Comparison of ENCODE assay signal across 22 cellular contexts in genomic region chr17:50262001-50262794, GRCh38. TPM values are rescaled to one million over a fixed set of nuclear protein-coding genes. Genes with fewer than 3 reads are reported as not detected.
DNase-seq lines count a peak whose midpoint lies in the region; ATAC-seq and TF ChIP-seq lines count a peak whose summit lies in the region.
"Had no signal": no experiment of that assay in that cellular context is flagged by ENCODE, and none has a peak within 500 bp of the region (broad histone marks: within the 10 kb centered on the region; RNA-seq: fewer than 3 reads in every experiment).

No MANE protein-coding gene starts in this region.

- no peak overlapping the region for H4K8ac ChIP-seq in IMR-90 (ENCODE audit: low read depth in 2 of 2, low read length in 2 of 2)

- CTCF ChIA-PET in GM10248 (lab: Yijun Ruan, JAX): interaction anchor here (1.2 kb wide), 2 partner anchors 35 to 60 kb away, joined by 3 to 6 read pairs; partner anchors contain the start of gene COL1A1
- CTCF ChIA-PET in IMR-90 (lab: Yijun Ruan, JAX): no interaction called here

- H4K5ac ChIP-seq in IMR-90 (ENCODE audit: low read depth, low read length): no peak overlapping the region

- H4K91ac ChIP-seq in IMR-90 (ENCODE audit: insufficient read depth, low read depth, low read length): peak overlapping the region; percentile 41; the same call in 1 of the 2 replicates

- no peak overlapping the region for H3K14ac ChIP-seq in IMR-90 (replicated peaks; ENCODE audit: low read depth, low read length)

- H3K9ac ChIP-seq in IMR-90 (ENCODE audit: low read depth, low read length) (no peak overlapping the region), smooth muscle cell (ENCODE audit: low read depth) (no peak overlapping the region)

- no TSS peak for BruUV-seq in IMR-90 (replicated peaks; lab: Mats Ljungman, UMichigan)

- H3K79me2 ChIP-seq in smooth muscle cell (ENCODE audit: low read depth): peaks cover 10% of the 10 kb centered on the region

- H3K4me2 ChIP-seq in IMR-90 (ENCODE audit: low read depth, low read length): no peak overlapping the region
- H3K4me2 ChIP-seq in smooth muscle cell: peak overlapping the region; percentile 15

- H3K27me3 Mint-ChIP-seq in stimulated activated naive B cell treated with anti-CD40 and anti-IgM and Interleukin-4, amounts not matched to agents 10 μg/mL and 1 μg/mL and 100 μg/mL, for 72 hours: peaks cover 30 to 36% of the 10 kb centered on the region in 2 donors

- dilution Hi-C loops in IMR-90 (cut with HindIII; ENCODE audit: low sequenced_read_pairs, unreplicated experiment): no loop called here

- no peaks in the 10 kb centered on the region for H4K20me1 ChIP-seq in IMR-90 (ENCODE audit: insufficient read depth, low read length)
- H4K20me1 ChIP-seq in smooth muscle cell (ENCODE audit: low read depth): no peaks in the 10 kb centered on the region

- H3K27ac ChIP-seq in IMR-90 (ENCODE audit: insufficient read depth, low read length) (no peak overlapping the region), smooth muscle cell (ENCODE audit: low read depth) (peak overlapping the region; percentile 88)
- H3K27ac ChIP-seq: psoas muscle had no signal

- WGBS in IMR-90 (ENCODE audit: extremely low coverage in 2 of 2, insufficient read length in 1 of 2), 2 experiments: 91% methylated on average over 9 of the region's 14 CpGs; no CpG with 5 or more reads in 1 of the 2 experiments
- WGBS in smooth muscle cell (ENCODE audit: low lambda C conversion rate): 73% methylated on average over 9 of the region's 14 CpGs

- H3K36me3 ChIP-seq in IMR-90 (ENCODE audit: control insufficient read depth, insufficient read depth, low read length): no peaks in the 10 kb centered on the region
- no peaks in the 10 kb centered on the region for H3K36me3 ChIP-seq in smooth muscle cell (ENCODE audit: low read depth)

- H3K56ac ChIP-seq in IMR-90 (ENCODE audit: extremely low read depth, insufficient read depth, low read length): no peak overlapping the region

- in situ Hi-C loops in IMR-90 (cut with MboI; ENCODE audit: low sequenced_read_pairs): no loop called here

- no peak overlapping the region for H2BK5ac ChIP-seq in IMR-90 (ENCODE audit: low read depth, low read length, poor library complexity, severe bottlenecking)

- H3K9me3 Mint-ChIP-seq in stimulated activated naive B cell treated with anti-CD40 and anti-IgM and Interleukin-4, amounts not matched to agents 10 μg/mL and 1 μg/mL and 100 μg/mL, for 72 hours: no peaks in the 10 kb centered on the region
- H3K9me3 Mint-ChIP-seq: natural killer cell treated with Interleukin-12 subunit alpha and Interleukin-12 subunit beta and Interleukin-15 and Interleukin-18, amount 100 ng/mL, for 72 hours had no signal

- peaks cover 6 to 34% of the 10 kb centered on the region in 2 experiments for H3K79me1 ChIP-seq in IMR-90 (ENCODE audit: low read depth in 1 of 2, low read length in 2 of 2)

- H3K4me1 ChIP-seq in IMR-90 (ENCODE audit: control insufficient read depth, insufficient read depth, low read length) (peaks cover 39% of the 10 kb centered on the region), smooth muscle cell (ENCODE audit: low read depth) (peaks cover 41% of the 10 kb centered on the region)
- H3K4me1 ChIP-seq: psoas muscle had no signal

- no peak overlapping the region for H3K4me3 Mint-ChIP-seq in stimulated activated naive B cell treated with anti-CD40 and anti-IgM and Interleukin-4, amounts not matched to agents 10 μg/mL and 1 μg/mL and 100 μg/mL, for 72 hours
- H3K4me3 Mint-ChIP-seq: natural killer cell treated with Interleukin-12 subunit alpha and Interleukin-12 subunit beta and Interleukin-15 and Interleukin-18, amount 100 ng/mL, for 72 hours had no signal

- H2BK120ac ChIP-seq in IMR-90 (ENCODE audit: low read depth, low read length): 0 out of 2 replicates have a peak overlapping the region, but pooled peaks have one; percentile 37

- no peak for TF ChIP-seq CTCF in GM10248 (IDR thresholded peaks at IDR 0.05; ENCODE audit: control extremely low read depth, extremely low read depth, low read depth, missing control alignments)
- TF ChIP-seq CTCF in IMR-90 (conservative IDR thresholded peaks at IDR 0.05; ENCODE audit: low read depth, low read length): no peak
- TF ChIP-seq CTCF in smooth muscle cell (IDR thresholded peaks at IDR 0.05; ENCODE audit: borderline replicate concordance, insufficient read depth, poor library complexity, severe bottlenecking): no peak

- H3K4me3 ChIP-seq in IMR-90 (ENCODE audit: insufficient read depth, low read depth, low read length) (no peak overlapping the region), smooth muscle cell (no peak overlapping the region)
- H3K4me3 ChIP-seq: psoas muscle, skin epidermis had no signal

- H2AFZ ChIP-seq in IMR-90 (replicated peaks; ENCODE audit: low read length, poor library complexity): no peak overlapping the region
- no peak overlapping the region for H2AFZ ChIP-seq in smooth muscle cell (ENCODE audit: low read depth)

- H3K36me3 Mint-ChIP-seq in stimulated activated naive B cell treated with anti-CD40 and anti-IgM and Interleukin-4, amounts not matched to agents 10 μg/mL and 1 μg/mL and 100 μg/mL, for 72 hours: no peaks in the 10 kb centered on the region
- H3K36me3 Mint-ChIP-seq: natural killer cell treated with Interleukin-12 subunit alpha and Interleukin-12 subunit beta and Interleukin-15 and Interleukin-18, amount 100 ng/mL, for 72 hours had no signal

- H2AK5ac ChIP-seq in IMR-90 (ENCODE audit: low read depth, low read length): peak overlapping the region; percentile 72

- H3K23ac ChIP-seq in IMR-90 (ENCODE audit: low read depth, low read length): no peak overlapping the region

- H3K9me3 ChIP-seq in IMR-90 (ENCODE audit: control insufficient read depth, insufficient read depth, low read length) (no peaks in the 10 kb centered on the region), smooth muscle cell (replicated peaks; ENCODE audit: low read depth) (no peaks in the 10 kb centered on the region)
- H3K9me3 ChIP-seq: psoas muscle had no signal

- 0 out of 2 replicates have a peak overlapping the region, but pooled peaks have one; percentile 34 for H2BK20ac ChIP-seq in IMR-90 (ENCODE audit: low read depth, low read length)

- H3K4me1 Mint-ChIP-seq in stimulated activated naive B cell treated with anti-CD40 and anti-IgM and Interleukin-4, amounts not matched to agents 10 μg/mL and 1 μg/mL and 100 μg/mL, for 72 hours: no peaks in the 10 kb centered on the region

- DNase-seq in GM10248 (ENCODE audit: extremely low spot score) (peak; percentile 8), IMR-90 (no peak), iPS-NIHi7 (ENCODE audit: extremely low spot score) (peak; percentile 10), smooth muscle cell (lab: John Stamatoyannopoulos, UW; ENCODE audit: unreplicated experiment) (no peak), NCI-H146 (lab: John Stamatoyannopoulos, UW) (no peak), epidermal melanocyte (ENCODE audit: insufficient read length, low spot score) (no peak)
- no peak for DNase-seq in stimulated activated naive B cell treated with anti-CD40 and anti-IgM and Interleukin-4, amounts not matched to agents 10 μg/mL and 1 μg/mL and 100 μg/mL, for 72 hours
- DNase-seq: activated CD4-positive, alpha-beta T cell treated with anti-CD3 and anti-CD28 coated beads, Interleukin-2, amount 50 U/mL, for 4 hours; activated naive CD4-positive, alpha-beta T cell; activated T-cell treated with anti-CD3 and anti-CD28 coated beads, Interleukin-2, amount 50 U/mL, for 1 hour; central memory CD4-positive, alpha-beta T cell; foreskin melanocyte; midbrain; NCI-H1105 treated with DMSO at 0.1 percent for 48 hours; NCI-H526; psoas muscle; stimulated activated CD4-positive, alpha-beta T cell treated with anti-CD3 and anti-CD28 coated beads, Interleukin-2, amount 100 ng/mL, for 48 hours; stimulated activated naive CD8-positive, alpha-beta T cell treated with anti-CD3 and anti-CD28 coated beads, Interleukin-15, Interleukin-2, amounts not matched to agents 100 U/mL and 50 U/mL, for 24 hours; T-helper 1 cell; trophoblast cell had no signal

- H3K18ac ChIP-seq in IMR-90 (ENCODE audit: low read depth, low read length): no peak overlapping the region

- ATAC-seq in IMR-90 (ENCODE audit: low read depth): no peak
- ATAC-seq in stimulated activated naive B cell treated with anti-CD40 and anti-IgM and Interleukin-4, amounts not matched to agents 10 μg/mL and 1 μg/mL and 100 μg/mL, for 72 hours (replicated peaks): no peak
- ATAC-seq: natural killer cell treated with Interleukin-12 subunit alpha and Interleukin-12 subunit beta and Interleukin-15 and Interleukin-18, amount 100 ng/mL, for 72 hours; psoas muscle; stimulated activated naive CD8-positive, alpha-beta T cell treated with anti-CD3 and anti-CD28 coated beads, Interleukin-15, Interleukin-2, amounts not matched to agents 100 U/mL and 50 U/mL, for 24 hours had no signal

- TF ChIP-seq RAD21 in IMR-90 (IDR thresholded peaks at IDR 0.05; ENCODE audit: low read length): no peak

- TF ChIP-seq POLR2A in IMR-90 (IDR thresholded peaks at IDR 0.05; ENCODE audit: low read depth, low read length): no peak

- H3K27me3 ChIP-seq in IMR-90 (ENCODE audit: control insufficient read depth, insufficient read depth, low read length): no peaks in the 10 kb centered on the region
- H3K27me3 ChIP-seq in smooth muscle cell (ENCODE audit: low read depth): no peaks in the 10 kb centered on the region

- H2AK9ac ChIP-seq in IMR-90 (replicated peaks; ENCODE audit: low read depth, low read length, poor library complexity): peak overlapping the region; percentile 55

- peak overlapping the region; percentile 98 for H3K4ac ChIP-seq in IMR-90 (ENCODE audit: low read depth, low read length)

- no peak overlapping the region for H3K27ac Mint-ChIP-seq in stimulated activated naive B cell treated with anti-CD40 and anti-IgM and Interleukin-4, amounts not matched to agents 10 μg/mL and 1 μg/mL and 100 μg/mL, for 72 hours
- H3K27ac Mint-ChIP-seq: natural killer cell treated with Interleukin-12 subunit alpha and Interleukin-12 subunit beta and Interleukin-15 and Interleukin-18, amount 100 ng/mL, for 72 hours had no signal

- peaks cover 5% of the 10 kb centered on the region for H3F3A ChIP-seq in smooth muscle cell (ENCODE audit: low read depth)

- peaks cover 23% of the 10 kb centered on the region for H3K9me1 ChIP-seq in IMR-90 (ENCODE audit: insufficient read depth, low read length)

- POLR2A ChIA-PET in GM10248 (lab: Yijun Ruan, JAX): no interaction called here
- POLR2A ChIA-PET in IMR-90 (lab: Charles Lee; ENCODE audit: unreplicated experiment): interaction anchor here (1.4 kb wide), 1 partner anchor 60 kb away, joined by 3 read pairs; no protein-coding TSS in a partner anchor

- intact Hi-C loops in IMR-90 (cut with micrococcal nuclease): no loop called here

- peak overlapping the region; percentile 44; the same call in 1 of the 3 replicates for H2BK15ac ChIP-seq in IMR-90 (ENCODE audit: low read depth, low read length)

RNA-seq across cellular contexts. Expression of gene TMEM92, which starts 12.1 kb away (rescaled TPM):
- total RNA-seq in IMR-90 (2012; rRNA removed) (0.18 and 0.28 TPM in 2 replicates), smooth muscle cell (1.9 and 7.4 TPM in 2 replicates)
- polyA plus RNA-seq in IMR-90 (2012; rRNA removed) (0.86 and 1.7 TPM in 2 replicates), smooth muscle cell (4.8 and 14.4 TPM in 2 replicates)
- 0.90 and 1.4 TPM in 2 replicates for polyA plus RNA-seq in IMR-90 (2012; cell fraction: cytosol; rRNA removed)
- 1.0 and 1.1 TPM in 2 replicates for polyA plus RNA-seq in IMR-90 (2012; cell fraction: nucleus; rRNA removed; ENCODE audit: low replicate concordance)
- total RNA-seq: natural killer cell treated with Interleukin-12 subunit alpha and Interleukin-12 subunit beta and Interleukin-15 and Interleukin-18, amount 100 ng/mL, for 72 hours; psoas muscle had no signal

Comparison
In these comparisons a context has a peak if more than half of its experiments do, and no peak if none do; other contexts are left out.
1. DNase-seq: peak in GM10248 (single experiment) and iPS-NIHi7 (single experiment); none in IMR-90 (single experiment), smooth muscle cell (single experiment), stimulated activated naive B cell treated with anti-CD40 and anti-IgM and Interleukin-4, amounts not matched to agents 10 μg/mL and 1 μg/mL and 100 μg/mL, for 72 hours (single experiment), NCI-H146 (single experiment) and epidermal melanocyte (single experiment).